Comparison of ENCODE assay signal across 20 cellular contexts in the genomic region with DNA sequence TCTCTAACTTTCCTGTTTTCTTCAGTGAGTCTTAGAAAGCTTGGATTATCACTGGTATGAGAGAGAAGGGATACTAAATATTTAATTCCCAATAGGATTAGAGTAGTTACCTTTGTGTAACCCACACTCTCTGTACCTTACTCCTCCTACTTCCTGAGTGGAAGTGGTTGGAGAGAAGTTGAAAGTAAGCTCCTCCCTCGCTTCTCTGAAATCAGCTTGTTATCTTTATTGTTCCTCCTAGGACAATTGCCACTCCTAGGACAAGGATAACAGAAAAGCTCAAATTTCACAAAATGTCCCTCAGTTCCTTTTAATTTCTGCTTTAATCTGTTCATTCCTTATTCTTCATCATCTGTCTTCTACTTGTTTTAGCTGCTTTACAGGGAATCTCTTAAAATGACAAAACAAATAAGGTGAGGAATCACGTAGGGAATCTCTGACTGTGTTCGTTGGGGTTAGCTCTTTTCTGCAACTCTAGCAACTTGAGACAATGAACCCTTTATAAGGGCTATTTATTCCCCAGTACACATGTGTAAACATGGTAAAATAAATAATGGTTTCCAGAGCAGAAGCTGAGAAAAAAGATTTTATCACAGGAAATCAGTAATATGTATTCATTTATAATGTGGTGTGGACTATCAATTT. TPM values are rescaled to one million over a fixed set of nuclear protein-coding genes. Genes with fewer than 3 reads are reported as not detected.
A peak's percentile ranks its signal among the peaks of the same experiment; 100 is the strongest.
DNase-seq lines count a peak whose midpoint lies in the region; ATAC-seq, FAIRE-seq and TF ChIP-seq lines count a peak whose summit lies in the region.
"Had no signal": no experiment of that assay in that cellular context is flagged by ENCODE, and none has a peak within 500 bp of the region (broad histone marks: within the 10 kb centered on the region; RNA-seq: fewer than 3 reads in every experiment).

No MANE protein-coding gene starts in this region.

- peaks cover 6 to 35% of the 10 kb centered on the region in 2 experiments for H3K79me1 ChIP-seq in IMR-90 (ENCODE audit: low read depth in 1 of 2, low read length in 2 of 2)

- no peak for FAIRE-seq in K562 (lab: Jason Lieb, UNC)
- FAIRE-seq: TTC549 had no signal

- peaks cover 33% of the 10 kb centered on the region for H3K79me2 ChIP-seq in K562 (ENCODE audit: control insufficient read depth, insufficient read depth, low read length)

- TF ChIP-seq RAD21 in IMR-90 (IDR thresholded peaks at IDR 0.05; ENCODE audit: low read length) (no peak), K562 (CRISPR knock-in tag; conservative IDR thresholded peaks at IDR 0.05 in 1 of 2, IDR thresholded peaks at IDR 0.05 in 1 of 2) (no peak)

- no peak for TF ChIP-seq CTCF in CD8-positive, alpha-beta T cell (IDR thresholded peaks at IDR 0.05)
- TF ChIP-seq CTCF in IMR-90 (conservative IDR thresholded peaks at IDR 0.05; ENCODE audit: low read depth, low read length) (no peak), K562 (IDR thresholded peaks at IDR 0.05 in 2 of 3, conservative IDR thresholded peaks at IDR 0.05 in 1 of 3; ENCODE audit: insufficient read depth in 2 of 3, low read depth in 1 of 3, low read length in 3 of 3) (no peak), osteocyte (IDR thresholded peaks at IDR 0.05) (no peak), lower lobe of right lung (IDR thresholded peaks at IDR 0.05) (no peak)

- BruUV-seq in IMR-90 (replicated peaks; lab: Mats Ljungman, UMichigan) = no TSS peak
- BruUV-seq in K562 (replicated peaks; lab: Mats Ljungman, UMichigan) = no TSS peak

- no peak overlapping the region for H3K56ac ChIP-seq in IMR-90 (ENCODE audit: extremely low read depth, insufficient read depth, low read length)

- no peaks in the 10 kb centered on the region for H3K9me3 ChIP-seq in CD8-positive, alpha-beta T cell (ENCODE audit: low read length)
- H3K9me3 ChIP-seq in IMR-90 (ENCODE audit: control insufficient read depth, insufficient read depth, low read length) (no peaks in the 10 kb centered on the region), K562 (replicated peaks; ENCODE audit: control insufficient read depth, insufficient read depth, low read depth, low read length) (no peaks in the 10 kb centered on the region), lower lobe of right lung (no peaks in the 10 kb centered on the region)
- H3K9me3 ChIP-seq: BE2C, left ventricle myocardium inferior, SJSA1, upper lobe of left lung had no signal

- H3K36me3 Mint-ChIP-seq in CD8-positive, alpha-beta T cell = peaks cover 54% of the 10 kb centered on the region
- peaks cover 52% of the 10 kb centered on the region for H3K36me3 Mint-ChIP-seq in osteocyte (ENCODE audit: unreplicated experiment)

- H3K36me3 ChIP-seq in CD8-positive, alpha-beta T cell (ENCODE audit: insufficient read depth, low read length) = no peaks in the 10 kb centered on the region
- peaks cover 33% of the 10 kb centered on the region for H3K36me3 ChIP-seq in IMR-90 (ENCODE audit: control insufficient read depth, insufficient read depth, low read length)
- H3K36me3 ChIP-seq in K562 (ENCODE audit: control insufficient read depth, insufficient read depth, low read length) = peaks cover 93% of the 10 kb centered on the region
- H3K36me3 ChIP-seq in lower lobe of right lung = peaks cover 61% of the 10 kb centered on the region
- H3K36me3 ChIP-seq: BE2C had no signal

- dilution Hi-C loops in IMR-90 (cut with HindIII; ENCODE audit: low sequenced_read_pairs, unreplicated experiment) = no loop called here

- peaks cover 9% of the 10 kb centered on the region for H3K4me1 ChIP-seq in CD8-positive, alpha-beta T cell (ENCODE audit: insufficient read depth, low read length)
- peaks cover 3% of the 10 kb centered on the region for H3K4me1 ChIP-seq in IMR-90 (ENCODE audit: control insufficient read depth, insufficient read depth, low read length)
- peaks cover 0 to 14% of the 10 kb centered on the region in 2 experiments; a peak in 2 of 5 replicates for H3K4me1 ChIP-seq in K562 (replicated peaks in 1 of 2; ENCODE audit: control insufficient read depth in 2 of 2, insufficient read depth in 2 of 2, low read length in 2 of 2)
- H3K4me1 ChIP-seq in lower lobe of right lung = peaks cover 64% of the 10 kb centered on the region
- H3K4me1 ChIP-seq: BE2C had no signal

- in situ Hi-C loops in IMR-90 (cut with MboI; ENCODE audit: low sequenced_read_pairs) = loop anchor here (10.0 to 25.0 kb wide), 2 partner anchors 175 to 762 kb away; no protein-coding TSS in a partner anchor
- in situ Hi-C loops in K562 (cut with MboI) = no loop called here

- H3K9ac ChIP-seq in IMR-90 (ENCODE audit: low read depth, low read length) (no peak overlapping the region), K562 (ENCODE audit: insufficient read depth in 1 of 2, low read depth in 2 of 2, low read length in 2 of 2) (no peak overlapping the region)

- H2BK20ac ChIP-seq in IMR-90 (ENCODE audit: low read depth, low read length) = no peak overlapping the region

- TF ChIP-seq EP300 in K562 (IDR thresholded peaks at IDR 0.05; ENCODE audit: low read length) = no peak

- H2AK5ac ChIP-seq in IMR-90 (ENCODE audit: low read depth, low read length) = no peak overlapping the region

- no peak overlapping the region for H3K18ac ChIP-seq in IMR-90 (ENCODE audit: low read depth, low read length)

- CTCF ChIA-PET in CD8-positive, alpha-beta T cell (lab: Charles Lee) = interaction anchor here (0.9 to 2.3 kb wide), 4 partner anchors 9 to 185 kb away, joined by 3 to 9 read pairs (median 7); a partner anchor contains a TSS
- CTCF ChIA-PET in IMR-90 (lab: Yijun Ruan, JAX) = interaction anchor here (1.5 to 1.7 kb wide), 2 partner anchors 157 to 177 kb away, joined by 5 to 6 read pairs; no protein-coding TSS in a partner anchor
- CTCF ChIA-PET in K562 (lab: Yijun Ruan, JAX; ENCODE audit: low intra/inter-chr PET ratio) = no interaction called here

- H3K23ac ChIP-seq in IMR-90 (ENCODE audit: low read depth, low read length) = no peak overlapping the region

- no peak for ATAC-seq in CD8-positive, alpha-beta T cell
- ATAC-seq in IMR-90 (ENCODE audit: low read depth) (0 out of 2 replicates have a peak, but pooled peaks have one; percentile 24), K562 (peak; percentile 56), lower lobe of right lung (no peak), HG03565 (IDR thresholded peaks at IDR 0.05; ENCODE audit: unreplicated experiment) (no peak)
- ATAC-seq: natural killer cell had no signal

- H3K4me3 ChIP-seq in CD8-positive, alpha-beta T cell (ENCODE audit: low read depth, low read length) = no peak overlapping the region
- H3K4me3 ChIP-seq in IMR-90 (ENCODE audit: insufficient read depth, low read depth, low read length) (no peak overlapping the region), K562 (no peak overlapping the region), lower lobe of right lung (no peak overlapping the region)
- H3K4me3 ChIP-seq: left ventricle myocardium inferior, SJSA1, upper lobe of left lung had no signal

- H2AK9ac ChIP-seq in IMR-90 (replicated peaks; ENCODE audit: low read depth, low read length, poor library complexity) = no peak overlapping the region

- H4K91ac ChIP-seq in IMR-90 (ENCODE audit: insufficient read depth, low read depth, low read length) = no peak overlapping the region

- no peak overlapping the region for H3K4me2 ChIP-seq in IMR-90 (ENCODE audit: low read depth, low read length)
- no peak overlapping the region for H3K4me2 ChIP-seq in K562 (ENCODE audit: insufficient read depth, low read length)

- DNase-seq in CD8-positive, alpha-beta T cell = no peak
- DNase-seq in IMR-90 = no peak
- DNase-seq in K562 (ENCODE audit: extremely low read depth in 1 of 4, low spot score in 3 of 4) = peak in 1 of 4 experiments; percentile 23
- no peak for DNase-seq in osteocyte (ENCODE audit: extremely low spot score, unreplicated experiment)
- DNase-seq in lower lobe of right lung = no peak
- no peak for DNase-seq in amygdala (lab: John Stamatoyannopoulos, UW)
- no peak for DNase-seq in kidney tubule cell (ENCODE audit: low spot score)
- DNase-seq: activated CD8-positive, alpha-beta memory T cell treated with anti-CD3 and anti-CD28 coated beads for 24 hours; BE2C; brain microvascular endothelial cell; DMS79; effector memory CD4-positive, alpha-beta T cell; left ventricle myocardium inferior; natural killer cell; NCI-H226; stimulated activated CD4-positive, alpha-beta T cell treated with anti-CD3 and anti-CD28 coated beads, Interleukin-4, amount 100 ng/mL, for 24 hours; upper lobe of left lung had no signal

- peak overlapping the region in 1 of 2 experiments; percentile 11; a peak in 1 of 4 replicates for H4K8ac ChIP-seq in IMR-90 (ENCODE audit: low read depth in 2 of 2, low read length in 2 of 2)

- H2BK120ac ChIP-seq in IMR-90 (ENCODE audit: low read depth, low read length) = no peak overlapping the region

- POLR2A ChIA-PET in CD8-positive, alpha-beta T cell (lab: Charles Lee) = interaction anchor here (0.6 to 1.2 kb wide), 2 partner anchors 658 to 919 kb away, joined by 3 read pairs; no protein-coding TSS in a partner anchor
- POLR2A ChIA-PET in IMR-90 (lab: Charles Lee; ENCODE audit: unreplicated experiment) = no interaction called here
- POLR2A ChIA-PET in K562 (lab: Yijun Ruan, JAX) = interaction anchor here (0.6 to 1.2 kb wide), 6 partner anchors 8 to 23 kb away, joined by 3 to 4 read pairs (median 3); a partner anchor contains a TSS

- no peaks in the 10 kb centered on the region for H3K9me3 Mint-ChIP-seq in CD8-positive, alpha-beta T cell
- H3K9me3 Mint-ChIP-seq in osteocyte (ENCODE audit: unreplicated experiment) = no peaks in the 10 kb centered on the region
- H3K9me3 Mint-ChIP-seq: natural killer cell had no signal

- H2BK5ac ChIP-seq in IMR-90 (ENCODE audit: low read depth, low read length, poor library complexity, severe bottlenecking) = peak overlapping the region; percentile 37

- H3K4me3 Mint-ChIP-seq in CD8-positive, alpha-beta T cell = no peak overlapping the region
- no peak overlapping the region for H3K4me3 Mint-ChIP-seq in osteocyte (ENCODE audit: unreplicated experiment)
- H3K4me3 Mint-ChIP-seq: natural killer cell had no signal

- H2AFZ ChIP-seq in IMR-90 (replicated peaks; ENCODE audit: low read length, poor library complexity) (no peak overlapping the region), K562 (ENCODE audit: low read depth, low read length) (no peak overlapping the region)

- H4K20me1 ChIP-seq in IMR-90 (ENCODE audit: insufficient read depth, low read length) (no peaks in the 10 kb centered on the region; the same call in 1 of the 2 replicates), K562 (replicated peaks; ENCODE audit: control insufficient read depth, insufficient read depth, low read length) (no peaks in the 10 kb centered on the region)

- no peak overlapping the region for H3K14ac ChIP-seq in IMR-90 (replicated peaks; ENCODE audit: low read depth, low read length)

- intact Hi-C loops in CD8-positive, alpha-beta T cell (cut with DNase I, micrococcal nuclease) = loop anchor here (10.0 kb wide), 2 partner anchors 325 to 1775 kb away; no protein-coding TSS in a partner anchor
- intact Hi-C loops in IMR-90 (cut with micrococcal nuclease) = loop anchor here (10.0 kb wide), 1 partner anchor 755 kb away; no protein-coding TSS in a partner anchor
- intact Hi-C loops in K562 (cut with micrococcal nuclease) = loop anchor here (5.0 kb wide), 1 partner anchor 138 kb away; no protein-coding TSS in a partner anchor
- intact Hi-C loops in lower lobe of right lung (cut with DNase I) = loop anchor here (10.0 kb wide), 1 partner anchor 155 kb away; no protein-coding TSS in a partner anchor

- H3K4me1 Mint-ChIP-seq in CD8-positive, alpha-beta T cell (ENCODE audit: low read depth) = peaks cover 33% of the 10 kb centered on the region
- H3K4me1 Mint-ChIP-seq in osteocyte (ENCODE audit: unreplicated experiment) = peaks cover 26% of the 10 kb centered on the region

- H3K4ac ChIP-seq in IMR-90 (ENCODE audit: low read depth, low read length) = no peak overlapping the region

- peak overlapping the region; percentile 6 for H3K27ac Mint-ChIP-seq in CD8-positive, alpha-beta T cell
- peak overlapping the region; percentile 65 for H3K27ac Mint-ChIP-seq in osteocyte (ENCODE audit: unreplicated experiment)
- H3K27ac Mint-ChIP-seq: natural killer cell had no signal

- H3K27me3 Mint-ChIP-seq in CD8-positive, alpha-beta T cell (ENCODE audit: low read depth) = no peaks in the 10 kb centered on the region
- no peaks in the 10 kb centered on the region for H3K27me3 Mint-ChIP-seq in osteocyte (ENCODE audit: unreplicated experiment)

- 0 out of 2 replicates have a peak, but pooled peaks cover 3% of the 10 kb centered on the region for H3K9me1 ChIP-seq in IMR-90 (ENCODE audit: insufficient read depth, low read length)
- no peaks in the 10 kb centered on the region for H3K9me1 ChIP-seq in K562 (ENCODE audit: control insufficient read depth, insufficient read depth, low read length)

- TF ChIP-seq POLR2A in IMR-90 (IDR thresholded peaks at IDR 0.05; ENCODE audit: low read depth, low read length) (no peak), K562 (conservative IDR thresholded peaks at IDR 0.05) (no peak)

- no CpG with 5 or more reads among the region's 3 CpGs for WGBS in IMR-90 (ENCODE audit: extremely low coverage in 2 of 2, insufficient read length in 1 of 2), 2 experiments
- 60% methylated on average over 3 of the region's 3 CpGs for WGBS in K562 (ENCODE audit: insufficient coverage, low coverage, missing lambda C conversion rate)

- H2BK15ac ChIP-seq in IMR-90 (ENCODE audit: low read depth, low read length) = no peak overlapping the region

- H3K27me3 ChIP-seq in CD8-positive, alpha-beta T cell (ENCODE audit: insufficient read depth, low read length) = no peaks in the 10 kb centered on the region
- H3K27me3 ChIP-seq in IMR-90 (ENCODE audit: control insufficient read depth, insufficient read depth, low read length) = no peaks in the 10 kb centered on the region
- no peaks in the 10 kb centered on the region for H3K27me3 ChIP-seq in K562 (ENCODE audit: control insufficient read depth in 2 of 2, insufficient read depth in 2 of 2, low read length in 2 of 2)
- no peaks in the 10 kb centered on the region for H3K27me3 ChIP-seq in lower lobe of right lung (ENCODE audit: low read depth)
- H3K27me3 ChIP-seq: BE2C, brain microvascular endothelial cell, SJSA1, upper lobe of left lung had no signal

- H3K27ac ChIP-seq in CD8-positive, alpha-beta T cell (ENCODE audit: low read depth, low read length) = no peak overlapping the region
- H3K27ac ChIP-seq in IMR-90 (ENCODE audit: insufficient read depth, low read length) = no peak overlapping the region
- H3K27ac ChIP-seq in K562 (ENCODE audit: extremely low read depth, low read depth, low read length) = peak overlapping the region; percentile 18; the same call in 1 of the 3 replicates
- no peak overlapping the region for H3K27ac ChIP-seq in lower lobe of right lung
- H3K27ac ChIP-seq: brain microvascular endothelial cell, left ventricle myocardium inferior, SJSA1 had no signal

- no peak overlapping the region for H4K5ac ChIP-seq in IMR-90 (ENCODE audit: low read depth, low read length)

RNA-seq across cellular contexts. Expression of a gene that starts 8.6 kb away (rescaled TPM):
- total RNA-seq in CD8-positive, alpha-beta T cell = 10 to 100 TPM; 64.8 to 79.3 TPM
- total RNA-seq in IMR-90 (2012; rRNA removed) = 168 and 187 TPM in 2 replicates
- 61.6 and 74.1 TPM in 2 replicates for polyA plus RNA-seq in IMR-90 (2012; rRNA removed)
- 28.0 and 39.0 TPM in 2 replicates for polyA plus RNA-seq in IMR-90 (2012; cell fraction: cytosol; rRNA removed)
- 35.1 and 131 TPM in 2 replicates for polyA plus RNA-seq in IMR-90 (2012; cell fraction: nucleus; rRNA removed; ENCODE audit: low replicate concordance)
- total RNA-seq in K562 (2011; cell fraction: chromatin; rRNA removed; ENCODE audit: low replicate concordance) = 48.8 and 150 TPM in 2 replicates
- total RNA-seq in K562 (2011; cell fraction: nucleolus; rRNA removed) = 22.3 and 36.3 TPM in 2 replicates
- total RNA-seq in K562 (2011; cell fraction: nucleoplasm; rRNA removed) = 55.5 and 94.2 TPM in 2 replicates
- 38.3 and 40.9 TPM in 2 replicates for total RNA-seq in K562 (2014; rRNA removed)
- total RNA-seq in K562 (2014; rRNA removed; fragmentation: Illumina TruSeq; extraction: Trizol) = 62.8 and 75.6 TPM in 2 replicates
- 60.5 and 63.6 TPM in 2 replicates for total RNA-seq in K562 (2015; rRNA removed; fragmentation: Illumina TruSeq; extraction: Trizol)
- total RNA-seq in K562 (2021) = 77.8 and 89.2 TPM in 2 replicates
- 39.6 and 52.0 TPM in 2 replicates for polyA plus RNA-seq in K562 (2011; rRNA removed)
- polyA plus RNA-seq in K562 (2011; cell fraction: cytosol; rRNA removed) = 14.5 and 19.9 TPM in 2 replicates
- polyA plus RNA-seq in K562 (2011; cell fraction: nucleus; rRNA removed) = 55.9 and 59.1 TPM in 2 replicates
- 30.6 and 51.9 TPM in 2 replicates for polyA plus RNA-seq in K562 (2012)
- polyA plus RNA-seq in K562 (2014; fragmentation: Illumina TruSeq; extraction: Trizol) = 48.6 and 64.6 TPM in 2 replicates
- 10 to 100 TPM; 18.5 to 20.3 TPM for polyA plus RNA-seq in K562 (2014; fragmentation: Nextera tagmentation; extraction: Ambion mirVana)
- polyA plus RNA-seq in K562 (2014; rRNA removed) = 42.5 and 44.2 TPM in 2 replicates
- 67.7 and 75.5 TPM in 2 replicates for polyA minus RNA-seq in K562 (2011; rRNA and poly(A)+ RNA removed)
- polyA minus RNA-seq in K562 (2011; cell fraction: cytosol; rRNA and poly(A)+ RNA removed) = 29.8 and 31.0 TPM in 2 replicates
- polyA minus RNA-seq in K562 (2011; cell fraction: nucleus; rRNA and poly(A)+ RNA removed) = 64.8 and 112 TPM in 2 replicates
- 94.5 and 100 TPM in 2 replicates for total RNA-seq in osteocyte
- total RNA-seq in lower lobe of right lung = 190 TPM

Comparison
In these comparisons a context has a peak if more than half of its experiments do, and no peak if none do; other contexts are left out.
1. ATAC-seq: peak in IMR-90 (single experiment) and K562 (single experiment); none in CD8-positive, alpha-beta T cell (single experiment), lower lobe of right lung (0 of 2) and HG03565 (single experiment).